ENCODE assay signal across 24 cellular contexts in the genomic region with DNA sequence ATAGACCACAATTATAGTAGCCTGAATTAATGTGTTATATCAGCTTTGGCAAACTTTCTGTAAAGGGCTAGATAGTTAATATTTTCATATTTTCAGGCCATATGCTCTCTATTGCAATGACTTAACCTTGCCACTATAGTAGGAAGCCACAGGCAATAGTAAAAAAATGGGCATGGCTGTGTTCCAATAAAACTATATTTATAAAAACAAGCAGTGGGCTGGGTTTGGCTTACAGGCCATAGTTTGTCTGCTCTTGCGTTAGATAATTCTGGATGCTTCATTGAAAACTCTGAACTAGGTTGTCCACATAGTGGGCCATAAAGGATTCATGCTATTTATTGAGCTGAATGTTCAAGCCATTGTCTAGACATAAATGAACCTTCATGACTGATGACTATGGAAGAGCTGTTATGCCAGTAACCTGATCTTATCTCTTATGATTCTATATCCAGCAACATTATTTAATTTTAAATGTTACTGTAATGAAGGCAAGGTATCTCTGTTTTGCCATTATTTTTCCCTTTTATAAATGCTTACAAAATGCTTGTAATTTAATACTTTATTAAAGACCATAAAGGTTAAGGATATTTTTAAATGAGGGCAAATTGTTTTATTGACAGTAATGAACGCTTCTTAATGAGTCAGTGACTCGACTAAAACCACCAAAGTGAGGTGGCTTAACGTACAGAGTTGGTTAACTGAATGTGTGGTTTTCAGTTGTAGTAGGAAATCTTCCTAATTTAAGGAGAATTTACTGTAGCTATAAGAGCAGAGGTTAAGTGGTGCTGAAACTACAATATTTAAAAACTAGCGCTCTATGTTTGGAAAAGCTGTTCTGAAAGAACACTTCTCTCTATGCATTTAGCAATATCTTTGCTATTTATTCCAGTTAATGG.
"Had no signal": no experiment of that assay in that cellular context is flagged by ENCODE, and none has a peak within 500 bp of the region (broad histone marks: within the 10 kb centered on the region; RNA-seq: fewer than 3 reads in every experiment).

No MANE protein-coding gene starts in this region.

- H3K4me2 ChIP-seq: KMS-11 had no signal

- H3K4me1 ChIP-seq: breast epithelium, colonic mucosa had no signal

- DNase-seq: activated CD4-positive, alpha-beta T cell treated with anti-CD3 and anti-CD28 coated beads for 4 hours; activated CD8-positive, alpha-beta memory T cell treated with anti-CD3 and anti-CD28 coated beads, Interleukin-2, amount 50 U/mL, for 4 hours; activated CD8-positive, alpha-beta T cell treated with anti-CD3 and anti-CD28 coated beads for 36 hours; activated effector memory CD4-positive, alpha-beta T cell treated with Interleukin-2 at 50 U/mL for 16 hours; activated naive CD4-positive, alpha-beta T cell; aorta; caudate nucleus; colonic mucosa; NCI-H1092; NCI-H1417; NCI-H345; NCI-H510A; NCI-H526 treated with DMSO at 0.1 percent for 48 hours; NCI-H82; OCI-M1; RPMI8226 had no signal

- H3K27me3 Mint-ChIP-seq: activated CD8-positive, alpha-beta T cell treated with anti-CD3 and anti-CD28 coated beads for 36 hours; activated naive CD4-positive, alpha-beta T cell treated with anti-CD3 and anti-CD28 coated beads, Interleukin-2, amount 50 U/mL, for 24 hours had no signal

- H3K27me3 ChIP-seq: breast epithelium, colonic mucosa had no signal

- ATAC-seq: activated CD4-positive, CD25-positive, alpha-beta regulatory T cell treated with anti-CD3 and anti-CD28 coated beads, Interleukin-2, amount 50 U/mL, for 24 hours; activated CD8-positive, alpha-beta T cell treated with anti-CD3 and anti-CD28 coated beads for 36 hours; Panc1; Right ventricle myocardium inferior had no signal

- H3K36me3 ChIP-seq: breast epithelium, colonic mucosa had no signal

- H3K36me3 Mint-ChIP-seq: activated naive CD4-positive, alpha-beta T cell treated with anti-CD3 and anti-CD28 coated beads, Interleukin-2, amount 50 U/mL, for 24 hours had no signal

- H3K9ac ChIP-seq: KMS-11 had no signal

- H3K4me3 Mint-ChIP-seq: activated CD8-positive, alpha-beta T cell treated with anti-CD3 and anti-CD28 coated beads for 36 hours; activated naive CD4-positive, alpha-beta T cell treated with anti-CD3 and anti-CD28 coated beads, Interleukin-2, amount 50 U/mL, for 24 hours; activated T-helper 1 cell treated with anti-CD3 and anti-CD28 coated beads, Interleukin-12 subunit alpha, Interleukin-12 subunit beta, Interleukin-2, Interleukin-4 antibody, amounts not matched to agents 30 ng/mL and 10 ng/mL and 1 ng/mL, durations not matched to agents 14 hours and 24 hours and 36 hours; T-helper 1 cell treated with Interleukin-12 subunit alpha and Interleukin-12 subunit beta and Interleukin-4 antibody, amounts not matched to agents 30 μg/mL and 1 μg/mL, for 36 hours had no signal

- H3K9me3 ChIP-seq: breast epithelium, colonic mucosa had no signal

- H3K9me3 Mint-ChIP-seq: activated naive CD4-positive, alpha-beta T cell treated with anti-CD3 and anti-CD28 coated beads, Interleukin-2, amount 50 U/mL, for 24 hours; activated T-helper 1 cell treated with anti-CD3 and anti-CD28 coated beads, Interleukin-12 subunit alpha, Interleukin-12 subunit beta, Interleukin-2, Interleukin-4 antibody, amounts not matched to agents 30 ng/mL and 10 ng/mL and 1 ng/mL, durations not matched to agents 14 hours and 24 hours and 36 hours; T-helper 1 cell treated with Interleukin-12 subunit alpha and Interleukin-12 subunit beta and Interleukin-4 antibody, amounts not matched to agents 30 μg/mL and 1 μg/mL, for 36 hours had no signal

- H3K27ac ChIP-seq: breast epithelium, colonic mucosa, KMS-11 had no signal

- H3K4me3 ChIP-seq: breast epithelium, colonic mucosa had no signal

- H3K4me1 Mint-ChIP-seq: activated naive CD4-positive, alpha-beta T cell treated with anti-CD3 and anti-CD28 coated beads, Interleukin-2, amount 50 U/mL, for 24 hours had no signal
